In the genomic region with DNA sequence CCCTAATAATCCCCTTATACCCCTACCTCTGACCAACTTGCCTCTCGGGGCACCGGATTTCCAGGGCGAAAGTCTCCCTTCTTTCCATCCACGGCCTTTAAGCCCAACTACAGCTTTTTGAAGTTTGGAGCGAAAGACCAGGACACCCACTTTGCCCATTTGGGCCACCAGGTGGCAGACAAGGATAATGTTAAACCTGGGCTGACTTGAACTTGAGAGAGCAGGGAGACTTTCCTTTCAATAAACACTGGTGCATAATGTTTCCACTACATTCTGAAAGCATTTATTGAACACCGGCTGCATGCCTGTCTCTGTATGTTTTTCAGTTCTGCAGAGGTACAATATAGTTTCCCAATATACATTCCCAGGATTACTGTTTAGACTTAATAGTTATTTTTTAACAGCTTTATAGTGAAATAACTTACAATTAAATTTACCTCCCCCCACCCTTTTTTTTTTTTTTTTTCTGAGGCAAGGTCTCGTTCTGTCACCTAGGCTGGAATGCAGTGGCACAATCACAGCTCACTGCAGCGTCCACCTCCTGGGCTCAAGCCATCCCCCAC, we compare ENCODE assay signal across 1 cellular context.
TF ChIP-seq lines count a peak whose summit lies in the region.

No MANE protein-coding gene starts in this region.

TF ChIP-seq in SK-N-SH treated with all-trans-retinoic acid at 6 μM for 48 hours, 23 proteins besides CTCF, POLR2A, EP300 and RAD21 (continued from another document):
- TF ChIP-seq, protein P1, sequence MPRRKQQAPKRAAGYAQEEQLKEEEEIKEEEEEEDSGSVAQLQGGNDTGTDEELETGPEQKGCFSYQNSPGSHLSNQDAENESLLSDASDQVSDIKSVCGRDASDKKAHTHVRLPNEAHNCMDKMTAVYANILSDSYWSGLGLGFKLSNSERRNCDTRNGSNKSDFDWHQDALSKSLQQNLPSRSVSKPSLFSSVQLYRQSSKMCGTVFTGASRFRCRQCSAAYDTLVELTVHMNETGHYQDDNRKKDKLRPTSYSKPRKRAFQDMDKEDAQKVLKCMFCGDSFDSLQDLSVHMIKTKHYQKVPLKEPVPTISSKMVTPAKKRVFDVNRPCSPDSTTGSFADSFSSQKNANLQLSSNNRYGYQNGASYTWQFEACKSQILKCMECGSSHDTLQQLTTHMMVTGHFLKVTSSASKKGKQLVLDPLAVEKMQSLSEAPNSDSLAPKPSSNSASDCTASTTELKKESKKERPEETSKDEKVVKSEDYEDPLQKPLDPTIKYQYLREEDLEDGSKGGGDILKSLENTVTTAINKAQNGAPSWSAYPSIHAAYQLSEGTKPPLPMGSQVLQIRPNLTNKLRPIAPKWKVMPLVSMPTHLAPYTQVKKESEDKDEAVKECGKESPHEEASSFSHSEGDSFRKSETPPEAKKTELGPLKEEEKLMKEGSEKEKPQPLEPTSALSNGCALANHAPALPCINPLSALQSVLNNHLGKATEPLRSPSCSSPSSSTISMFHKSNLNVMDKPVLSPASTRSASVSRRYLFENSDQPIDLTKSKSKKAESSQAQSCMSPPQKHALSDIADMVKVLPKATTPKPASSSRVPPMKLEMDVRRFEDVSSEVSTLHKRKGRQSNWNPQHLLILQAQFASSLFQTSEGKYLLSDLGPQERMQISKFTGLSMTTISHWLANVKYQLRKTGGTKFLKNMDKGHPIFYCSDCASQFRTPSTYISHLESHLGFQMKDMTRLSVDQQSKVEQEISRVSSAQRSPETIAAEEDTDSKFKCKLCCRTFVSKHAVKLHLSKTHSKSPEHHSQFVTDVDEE (CRISPR knock-in tag; IDR thresholded peaks at IDR 0.05), result no peak
- TF ChIP-seq, protein P2, sequence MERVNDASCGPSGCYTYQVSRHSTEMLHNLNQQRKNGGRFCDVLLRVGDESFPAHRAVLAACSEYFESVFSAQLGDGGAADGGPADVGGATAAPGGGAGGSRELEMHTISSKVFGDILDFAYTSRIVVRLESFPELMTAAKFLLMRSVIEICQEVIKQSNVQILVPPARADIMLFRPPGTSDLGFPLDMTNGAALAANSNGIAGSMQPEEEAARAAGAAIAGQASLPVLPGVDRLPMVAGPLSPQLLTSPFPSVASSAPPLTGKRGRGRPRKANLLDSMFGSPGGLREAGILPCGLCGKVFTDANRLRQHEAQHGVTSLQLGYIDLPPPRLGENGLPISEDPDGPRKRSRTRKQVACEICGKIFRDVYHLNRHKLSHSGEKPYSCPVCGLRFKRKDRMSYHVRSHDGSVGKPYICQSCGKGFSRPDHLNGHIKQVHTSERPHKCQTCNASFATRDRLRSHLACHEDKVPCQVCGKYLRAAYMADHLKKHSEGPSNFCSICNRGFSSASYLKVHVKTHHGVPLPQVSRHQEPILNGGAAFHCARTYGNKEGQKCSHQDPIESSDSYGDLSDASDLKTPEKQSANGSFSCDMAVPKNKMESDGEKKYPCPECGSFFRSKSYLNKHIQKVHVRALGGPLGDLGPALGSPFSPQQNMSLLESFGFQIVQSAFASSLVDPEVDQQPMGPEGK (CRISPR knock-in tag; IDR thresholded peaks at IDR 0.05; ENCODE audit: borderline replicate concordance), result no peak
- TF ChIP-seq RARB (CRISPR knock-in tag; IDR thresholded peaks at IDR 0.05), result no peak
- TF ChIP-seq TOX (CRISPR knock-in tag; IDR thresholded peaks at IDR 0.05; ENCODE audit: borderline replicate concordance), result no peak
- TF ChIP-seq ZFP3 (CRISPR knock-in tag; IDR thresholded peaks at IDR 0.05), result no peak
- TF ChIP-seq, protein P3, sequence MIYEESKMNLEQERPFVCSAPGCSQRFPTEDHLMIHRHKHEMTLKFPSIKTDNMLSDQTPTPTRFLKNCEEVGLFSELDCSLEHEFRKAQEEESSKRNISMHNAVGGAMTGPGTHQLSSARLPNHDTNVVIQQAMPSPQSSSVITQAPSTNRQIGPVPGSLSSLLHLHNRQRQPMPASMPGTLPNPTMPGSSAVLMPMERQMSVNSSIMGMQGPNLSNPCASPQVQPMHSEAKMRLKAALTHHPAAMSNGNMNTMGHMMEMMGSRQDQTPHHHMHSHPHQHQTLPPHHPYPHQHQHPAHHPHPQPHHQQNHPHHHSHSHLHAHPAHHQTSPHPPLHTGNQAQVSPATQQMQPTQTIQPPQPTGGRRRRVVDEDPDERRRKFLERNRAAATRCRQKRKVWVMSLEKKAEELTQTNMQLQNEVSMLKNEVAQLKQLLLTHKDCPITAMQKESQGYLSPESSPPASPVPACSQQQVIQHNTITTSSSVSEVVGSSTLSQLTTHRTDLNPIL (CRISPR knock-in tag; IDR thresholded peaks at IDR 0.05; ENCODE audit: low read depth), result no peak
- TF ChIP-seq TCF4 (CRISPR knock-in tag; IDR thresholded peaks at IDR 0.05; ENCODE audit: borderline replicate concordance), result no peak
TF ChIP-seq in SK-N-SH treated with all-trans-retinoic acid at 6 μM for 48 hours: peak in this region for 0.
